20 cellular contexts compared by ENCODE assay signal in genomic region chr1:214393086-214393485, GRCh38.
"Had no signal": no experiment of that assay in that cellular context is flagged by ENCODE, and none has a peak within 500 bp of the region (broad histone marks: within the 10 kb centered on the region; RNA-seq: fewer than 3 reads in every experiment).

No MANE protein-coding gene starts in this region.

- H3K27ac ChIP-seq: dorsolateral prefrontal cortex, heart left ventricle, neural progenitor cell, parathyroid adenoma, stomach, thoracic aorta, transverse colon had no signal

- H3K27ac Mint-ChIP-seq: natural killer cell, neural progenitor cell had no signal

- H3K4me1 Mint-ChIP-seq: neural progenitor cell had no signal

- H3K9ac ChIP-seq: neural progenitor cell, parathyroid adenoma had no signal

- H3K4me3 Mint-ChIP-seq: natural killer cell, neural progenitor cell had no signal

- FAIRE-seq: islet of Langerhans had no signal

- DNase-seq: cortex of kidney; dorsolateral prefrontal cortex; effector CD8-positive, alpha-beta T cell; foreskin melanocyte; heart left ventricle; hippocampal formation; kidney glomerular epithelial cell; mammary epithelial cell; natural killer cell; occipital lobe; stimulated activated CD4-positive, alpha-beta T cell treated with anti-CD3 and anti-CD28 coated beads, Interleukin-2, amount 100 ng/mL, for 24 hours; stimulated activated CD4-positive, alpha-beta T cell treated with anti-CD3 and anti-CD28 coated beads, Interleukin-4, amount 100 ng/mL, for 4 hours; stimulated activated naive CD4-positive, alpha-beta T cell; stomach; substantia nigra; transverse colon had no signal

- H3K27me3 ChIP-seq: dorsolateral prefrontal cortex, heart left ventricle, neural progenitor cell, stomach, transverse colon had no signal

- H3K36me3 ChIP-seq: neural progenitor cell, transverse colon had no signal

- H3K9me3 ChIP-seq: heart left ventricle, stomach, thoracic aorta, transverse colon had no signal

- H3K4me3 ChIP-seq: dorsolateral prefrontal cortex, heart left ventricle, neural progenitor cell, stomach, thoracic aorta, transverse colon had no signal

- H3K79me2 ChIP-seq: parathyroid adenoma had no signal

- H3K36me3 Mint-ChIP-seq: natural killer cell had no signal

- H3K4me2 ChIP-seq: neural progenitor cell had no signal

- H2AFZ ChIP-seq: neural progenitor cell, parathyroid adenoma had no signal

- H3K9me3 Mint-ChIP-seq: natural killer cell, neural progenitor cell had no signal

- H3K4me1 ChIP-seq: heart left ventricle, parathyroid adenoma, stomach, transverse colon had no signal
